8 cellular contexts compared by ENCODE assay signal in genomic region chr6:8219352-8219943, GRCh38.
A peak's percentile ranks its signal among the peaks of the same experiment; 100 is the strongest.
DNase-seq lines count a peak whose midpoint lies in the region; ATAC-seq lines count a peak whose summit lies in the region.

No MANE protein-coding gene starts in this region.

- POLR2A ChIA-PET in CD4-positive, alpha-beta memory T cell (lab: Charles Lee; ENCODE audit: partially characterized antibody) = no interaction called here

- no peaks in the 10 kb centered on the region for H3K4me1 ChIP-seq in CD4-positive, alpha-beta memory T cell (ENCODE audit: insufficient read depth, low read length)

- no peaks in the 10 kb centered on the region for H3K9me3 Mint-ChIP-seq in CD4-positive, alpha-beta memory T cell

- CTCF ChIA-PET in CD4-positive, alpha-beta memory T cell (lab: Charles Lee; ENCODE audit: partially characterized antibody) = interaction anchor here (0.6 to 3.9 kb wide), 25 partner anchors 9 to 1542 kb away, joined by 3 to 41 read pairs (median 4); partner anchors contain the start of genes BLOC1S5 and BMP6

- no peaks in the 10 kb centered on the region for H3K9me3 ChIP-seq in CD4-positive, alpha-beta memory T cell (ENCODE audit: control insufficient read depth in 1 of 2, low read length in 2 of 2)

- H3K27ac Mint-ChIP-seq in CD4-positive, alpha-beta memory T cell = no peak overlapping the region

- no peaks in the 10 kb centered on the region for H3K36me3 ChIP-seq in CD4-positive, alpha-beta memory T cell (ENCODE audit: insufficient read depth, low read length)

- no peaks in the 10 kb centered on the region for H3K4me1 Mint-ChIP-seq in CD4-positive, alpha-beta memory T cell

- H3K36me3 Mint-ChIP-seq in CD4-positive, alpha-beta memory T cell = no peaks in the 10 kb centered on the region

- ATAC-seq in GM18502 (IDR thresholded peaks at IDR 0.05; ENCODE audit: poor library complexity, unreplicated experiment) (peak; percentile 80), HG03103 (IDR thresholded peaks at IDR 0.05; ENCODE audit: low read depth, unreplicated experiment) (peak; percentile 72), left ventricle myocardium superior (peak; percentile 43)

- no peak overlapping the region for H3K4me3 Mint-ChIP-seq in CD4-positive, alpha-beta memory T cell

- no peak overlapping the region for H3K27ac ChIP-seq in CD4-positive, alpha-beta memory T cell (ENCODE audit: low read depth, low read length)

- DNase-seq in CD4-positive, alpha-beta memory T cell = peak in 4 of 5 donors; percentile 19 to 39 (median 26)
- peak; percentile 28 for DNase-seq in NCI-H774 (lab: John Stamatoyannopoulos, UW)
- DNase-seq in activated naive CD4-positive, alpha-beta T cell treated with Interleukin-2 at 50 U/mL for 16 hours = peak; percentile 8
- no peak for DNase-seq in left ventricle myocardium superior
- peak; percentile 37 for DNase-seq in smooth muscle cell of the brain vasculature (ENCODE audit: low read depth, low spot score)
- no peak for DNase-seq in NCI-H187 treated with DMSO at 0.1 percent for 48 hours (lab: John Stamatoyannopoulos, UW)

- H3K4me3 ChIP-seq in CD4-positive, alpha-beta memory T cell (ENCODE audit: low read length in 2 of 2) = no peak overlapping the region

- intact Hi-C loops in CD4-positive, alpha-beta memory T cell (cut with micrococcal nuclease) = loop anchor here (1.0 to 5.0 kb wide), 2 partner anchors 88 to 942 kb away; no protein-coding TSS in a partner anchor
- intact Hi-C loops in left ventricle myocardium superior (cut with micrococcal nuclease) = no loop called here

- peaks cover 2 to 9% of the 10 kb centered on the region in 2 donors for H3K27me3 Mint-ChIP-seq in CD4-positive, alpha-beta memory T cell

- no peaks in the 10 kb centered on the region for H3K27me3 ChIP-seq in CD4-positive, alpha-beta memory T cell (ENCODE audit: insufficient read depth, low read length)

Comparison
In these comparisons a context has a peak if more than half of its experiments do, and no peak if none do; other contexts are left out.
1. DNase-seq: peak in CD4-positive, alpha-beta memory T cell (4 of 5), NCI-H774 (single experiment), activated naive CD4-positive, alpha-beta T cell treated with Interleukin-2 at 50 U/mL for 16 hours (single experiment) and smooth muscle cell of the brain vasculature (single experiment); none in left ventricle myocardium superior (single experiment) and NCI-H187 treated with DMSO at 0.1 percent for 48 hours (single experiment).
2. Peak in every context shown above with its lines, with median percentiles within 50 percentile points of each other: ATAC-seq.